In the genomic region with DNA sequence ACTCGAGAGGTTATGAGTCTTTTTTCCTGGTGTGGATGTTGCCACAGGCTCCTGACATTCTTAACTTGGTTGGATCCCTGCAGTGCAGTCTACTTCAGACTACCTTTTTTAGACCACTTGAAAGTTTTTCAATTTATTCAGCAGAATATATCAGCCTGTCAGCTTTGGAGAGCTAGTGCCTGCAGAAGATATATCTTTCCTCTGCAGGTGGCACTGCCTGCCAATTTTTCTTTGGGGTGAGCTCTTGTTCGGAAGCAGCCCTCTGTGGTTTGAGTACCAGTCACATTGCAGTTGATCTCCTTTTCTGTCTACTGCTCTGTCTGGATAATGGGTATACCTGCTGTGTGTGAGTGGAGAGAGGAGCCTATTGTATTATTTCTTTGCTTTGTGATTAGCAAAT, we compare ENCODE assay signal across 8 cellular contexts.
DNase-seq lines count a peak whose midpoint lies in the region; ATAC-seq and TF ChIP-seq lines count a peak whose summit lies in the region.
"Not testable (repeated sequence)": the region's sequence is repeated elsewhere in the genome, so short reads cannot be mapped to it uniquely, and the experiment has no call there.

No MANE protein-coding gene starts in this region.

- 25 to 35% methylated on average over 2 of the region's 2 CpGs for WGBS in GM23248 (ENCODE audit: low coverage in 1 of 2, low lambda C conversion rate in 2 of 2, missing lambda C conversion rate in 2 of 2), 2 experiments
- 21 to 41% (median 29%) methylated on average over 1 to 2 of the region's 2 CpGs for WGBS in adrenal gland, 4 donors

- H3K27me3 ChIP-seq in GM23248 (replicated peaks; ENCODE audit: insufficient read depth); adrenal gland; left lung: not testable (repeated sequence)

- not testable (repeated sequence) for H2AFZ ChIP-seq in GM23248

- not testable (repeated sequence) for TF ChIP-seq POLR2A in adrenal gland (IDR thresholded peaks at IDR 0.05)

- not testable (repeated sequence) for H3K27ac ChIP-seq in GM23248, adrenal gland, left lung

- H3K4me3 ChIP-seq in GM23248; adrenal gland; left lung; retinal pigment epithelial cell (ENCODE audit: low read length): not testable (repeated sequence)

- not testable (repeated sequence) for H3K4me1 ChIP-seq in GM23248 (ENCODE audit: insufficient read depth); adrenal gland (replicated peaks in 1 of 2); left lung

- not testable (repeated sequence) for H3K9me2 ChIP-seq in GM23248 (ENCODE audit: insufficient read depth)

- peak in 5 of 6 experiments; percentile 27 to 38 (median 31) for TF ChIP-seq CTCF in adrenal gland (IDR thresholded peaks at IDR 0.05)
- TF ChIP-seq CTCF in left lung (IDR thresholded peaks at IDR 0.05), result not testable (repeated sequence)
- TF ChIP-seq CTCF in retinal pigment epithelial cell (conservative IDR thresholded peaks at IDR 0.05; ENCODE audit: low read depth, low read length), result peak; percentile 9

- not testable (repeated sequence) for H3K79me2 ChIP-seq in GM23248 (ENCODE audit: insufficient read depth)

- not testable (repeated sequence) for H4K20me1 ChIP-seq in GM23248 (ENCODE audit: insufficient read depth)

- H3K4me2 ChIP-seq in GM23248 (ENCODE audit: unreplicated experiment), result not testable (repeated sequence)

- intact Hi-C loops in adrenal gland (cut with DNase I); left lung (cut with DNase I): not testable (repeated sequence)

- DNase-seq in Ammon's horn (ENCODE audit: low spot score), result peak; percentile 10
- peak; percentile 13 for DNase-seq in GM23248
- peak; percentile 30 for DNase-seq in LHCN-M2 (ENCODE audit: low read depth)
- DNase-seq in NCI-H2227 (lab: John Stamatoyannopoulos, UW; ENCODE audit: unreplicated experiment), result peak; percentile 5
- peak; percentile 10 for DNase-seq in RKO (ENCODE audit: low spot score)
- DNase-seq in adrenal gland, result peak in 3 of 7 donors; percentile 2 to 19 (median 12)
- DNase-seq in left lung; retinal pigment epithelial cell (ENCODE audit: low read depth): not testable (repeated sequence)

- not testable (repeated sequence) for H3F3A ChIP-seq in GM23248 (ENCODE audit: insufficient read depth)

- H3K36me3 ChIP-seq in GM23248 (ENCODE audit: low read depth); adrenal gland (replicated peaks in 1 of 2); left lung: not testable (repeated sequence)

- in situ Hi-C loops in GM23248 (cut with MboI), result not testable (repeated sequence)

- H3K9ac ChIP-seq in GM23248, result not testable (repeated sequence)

- ATAC-seq in left lung, result peak; percentile 91

- not testable (repeated sequence) for H3K9me3 ChIP-seq in GM23248 (ENCODE audit: low read depth); adrenal gland (replicated peaks in 1 of 3); left lung
